11 cellular contexts compared by ENCODE assay signal in genomic region chr12:132610051-132610759, GRCh38. TPM values are rescaled to one million over a fixed set of nuclear protein-coding genes. Genes with fewer than 3 reads are reported as not detected.
A peak's percentile ranks its signal among the peaks of the same experiment; 100 is the strongest.
DNase-seq lines count a peak whose midpoint lies in the region; ATAC-seq and TF ChIP-seq lines count a peak whose summit lies in the region.
"Had no signal": no experiment of that assay in that cellular context is flagged by ENCODE, and none has a peak within 500 bp of the region (broad histone marks: within the 10 kb centered on the region; RNA-seq: fewer than 3 reads in every experiment).

Gene LRCOL1, minus strand, starts transcription at chr12:132610582. Its CDS starts 4,331 bp downstream, at chr12:132606251.

- peak within 1 kb of the TSS; percentile 4 for H3K27ac Mint-ChIP-seq in chondrocyte (ENCODE audit: unreplicated experiment)
- H3K27ac Mint-ChIP-seq in activated CD4-positive, alpha-beta memory T cell treated with anti-CD3 and anti-CD28 coated beads, Interleukin-2, amount 10 ng/mL, durations not matched to agents 7 days and 5 days: no peak within 1 kb of the TSS

- H3K27ac ChIP-seq in AG04450 (ENCODE audit: low read depth, low read length): no peak within 1 kb of the TSS
- no peak within 1 kb of the TSS for H3K27ac ChIP-seq in HEK293 (ENCODE audit: extremely low read depth, low read depth, low read length)
- H3K27ac ChIP-seq in mesendoderm (ENCODE audit: low read depth, low read length): no peak within 1 kb of the TSS

- peak within 1 kb of the TSS; percentile 6 for H3K23ac ChIP-seq in mesendoderm (ENCODE audit: low read length)

- no peaks in the 10 kb centered on the region for H3K79me2 ChIP-seq in mesendoderm (ENCODE audit: control insufficient read depth, insufficient read depth, low read length)

- no peak within 1 kb of the TSS for H3K56ac ChIP-seq in mesendoderm (ENCODE audit: low read length)

- H3K4ac ChIP-seq in mesendoderm (ENCODE audit: low read depth, low read length): no peak within 1 kb of the TSS

- no peaks in the 10 kb centered on the region for H3K36me3 Mint-ChIP-seq in chondrocyte (ENCODE audit: low read depth)
- H3K36me3 Mint-ChIP-seq in activated CD4-positive, alpha-beta memory T cell treated with anti-CD3 and anti-CD28 coated beads, Interleukin-2, amount 10 ng/mL, durations not matched to agents 7 days and 5 days (ENCODE audit: low read depth): no peaks in the 10 kb centered on the region

- H3K9me3 ChIP-seq in AG04450 (ENCODE audit: control insufficient read depth, insufficient read depth, low read length): peaks cover 13% of the 10 kb centered on the region
- H3K9me3 ChIP-seq in HEK293 (ENCODE audit: control insufficient read depth, insufficient read depth, low read depth, low read length): no peaks in the 10 kb centered on the region

- peaks cover 12% of the 10 kb centered on the region for H3K4me1 Mint-ChIP-seq in chondrocyte (ENCODE audit: low read depth)
- H3K4me1 Mint-ChIP-seq in activated CD4-positive, alpha-beta memory T cell treated with anti-CD3 and anti-CD28 coated beads, Interleukin-2, amount 10 ng/mL, durations not matched to agents 7 days and 5 days: no peaks in the 10 kb centered on the region

- H2BK120ac ChIP-seq in mesendoderm (ENCODE audit: low read depth, low read length): no peak within 1 kb of the TSS

- peak within 1 kb of the TSS; percentile 57 for H3K4me3 Mint-ChIP-seq in chondrocyte (ENCODE audit: unreplicated experiment)
- H3K4me3 Mint-ChIP-seq in activated CD4-positive, alpha-beta memory T cell treated with anti-CD3 and anti-CD28 coated beads, Interleukin-2, amount 10 ng/mL, durations not matched to agents 7 days and 5 days: no peak within 1 kb of the TSS

- peaks cover 41% of the 10 kb centered on the region for H3K27me3 Mint-ChIP-seq in chondrocyte (ENCODE audit: low read depth)
- H3K27me3 Mint-ChIP-seq in activated CD4-positive, alpha-beta memory T cell treated with anti-CD3 and anti-CD28 coated beads, Interleukin-2, amount 10 ng/mL, durations not matched to agents 7 days and 5 days: peaks cover 38% of the 10 kb centered on the region

- no peak within 1 kb of the TSS for H3K4me2 ChIP-seq in mesendoderm (ENCODE audit: low read length)

- H3K9me3 Mint-ChIP-seq in chondrocyte (ENCODE audit: low read depth): peaks cover 4% of the 10 kb centered on the region
- H3K9me3 Mint-ChIP-seq in activated CD4-positive, alpha-beta memory T cell treated with anti-CD3 and anti-CD28 coated beads, Interleukin-2, amount 10 ng/mL, durations not matched to agents 7 days and 5 days: no peaks in the 10 kb centered on the region

- no CpG with 5 or more reads among the region's 35 CpGs for WGBS in mesendoderm (ENCODE audit: extremely low coverage, insufficient coverage, low lambda C conversion rate)

- no peak for TF ChIP-seq CTCF in AG04450 (IDR thresholded peaks at IDR 0.05; ENCODE audit: low read depth, low read length)
- TF ChIP-seq CTCF in HEK293 (tag by site-specific recombination; IDR thresholded peaks at IDR 0.05): no peak
- no peak for TF ChIP-seq CTCF in chondrocyte (IDR thresholded peaks at IDR 0.05)

- no peak within 1 kb of the TSS for H3K18ac ChIP-seq in mesendoderm (ENCODE audit: low read length)

- H2BK15ac ChIP-seq in mesendoderm (replicated peaks; ENCODE audit: low read depth): no peak within 1 kb of the TSS

- CTCF ChIA-PET in AG04450 (lab: Charles Lee): interaction anchor here (1.5 to 2.8 kb wide), 3 partner anchors 10 to 195 kb away, joined by 5 to 19 read pairs (median 6); no protein-coding TSS in a partner anchor
- CTCF ChIA-PET in HEK293 (lab: Yijun Ruan, JAX): interaction anchor here (0.6 to 2.5 kb wide), 7 partner anchors 9 to 414 kb away, joined by 3 to 11 read pairs (median 4); no protein-coding TSS in a partner anchor
- CTCF ChIA-PET in activated CD4-positive, alpha-beta memory T cell treated with anti-CD3 and anti-CD28 coated beads, Interleukin-2, amount 10 ng/mL, durations not matched to agents 7 days and 5 days (lab: Charles Lee): no interaction called here

- H4K5ac ChIP-seq in mesendoderm (ENCODE audit: low read length): no peak within 1 kb of the TSS

- no peaks in the 10 kb centered on the region for H3K36me3 ChIP-seq in HEK293 (ENCODE audit: control insufficient read depth in 2 of 2, insufficient read depth in 1 of 2, low read length in 2 of 2)
- no peaks in the 10 kb centered on the region for H3K36me3 ChIP-seq in mesendoderm (ENCODE audit: control insufficient read depth, insufficient read depth, low read length)

- DNase-seq in AG04450 (ENCODE audit: low read depth, low spot score): peak; percentile 71
- DNase-seq in chondrocyte (ENCODE audit: low spot score): no peak
- no peak for DNase-seq in mesendoderm
- no peak for DNase-seq in activated CD4-positive, alpha-beta memory T cell treated with anti-CD3 and anti-CD28 coated beads, Interleukin-2, amount 10 ng/mL, durations not matched to agents 7 days and 5 days
- no peak for DNase-seq in DMS53 treated with DMSO at 0.1 percent for 48 hours (lab: John Stamatoyannopoulos, UW; ENCODE audit: unreplicated experiment)
- DNase-seq in 8988T: no peak
- DNase-seq: activated CD4-positive, alpha-beta T cell treated with anti-CD3 and anti-CD28 coated beads, Interleukin-2, amount 50 U/mL, for 4 hours; stimulated activated CD4-positive, alpha-beta T cell treated with anti-CD3 and anti-CD28 coated beads, Interleukin-4, amount 100 ng/mL, for 1 hour had no signal

- no peak within 1 kb of the TSS for H2BK5ac ChIP-seq in mesendoderm (ENCODE audit: low read length)

- H4K8ac ChIP-seq in mesendoderm (ENCODE audit: low read depth, low read length): no peak within 1 kb of the TSS

- H3K27me3 ChIP-seq in AG04450 (ENCODE audit: control insufficient read depth, insufficient read depth, low read length) (peaks cover 44% of the 10 kb centered on the region), mesendoderm (ENCODE audit: insufficient read depth, low read length, poor library complexity) (no peaks in the 10 kb centered on the region)

- POLR2A ChIA-PET in AG04450 (lab: Yijun Ruan, JAX): interaction anchor here (1.1 kb wide), 1 partner anchor 12 kb away, joined by 4 read pairs; no protein-coding TSS in a partner anchor
- POLR2A ChIA-PET in HEK293 (lab: Yijun Ruan, JAX): no interaction called here
- POLR2A ChIA-PET in activated CD4-positive, alpha-beta memory T cell treated with anti-CD3 and anti-CD28 coated beads, Interleukin-2, amount 10 ng/mL, durations not matched to agents 7 days and 5 days (lab: Charles Lee): no interaction called here

- H3K4me3 ChIP-seq in AG04450 (ENCODE audit: low read depth, low read length) (peak within 1 kb of the TSS; percentile 48), HEK293 (ENCODE audit: low read depth, low read length) (no peak within 1 kb of the TSS), mesendoderm (ENCODE audit: low read length) (no peak within 1 kb of the TSS)

- H2AK5ac ChIP-seq in mesendoderm (ENCODE audit: low read length): no peak within 1 kb of the TSS

- H3K79me1 ChIP-seq in mesendoderm (ENCODE audit: low read length): no peaks in the 10 kb centered on the region

- no peak for ATAC-seq in HG03378 (IDR thresholded peaks at IDR 0.05; ENCODE audit: unreplicated experiment)
- ATAC-seq: HCT116 had no signal

- H3K4me1 ChIP-seq in HEK293 (ENCODE audit: control insufficient read depth, insufficient read depth, low read length): no peaks in the 10 kb centered on the region
- H3K4me1 ChIP-seq in mesendoderm (ENCODE audit: control insufficient read depth, low read depth, low read length): no peaks in the 10 kb centered on the region

- no peak within 1 kb of the TSS for H3K9ac ChIP-seq in mesendoderm (ENCODE audit: low read length)

TF ChIP-seq in HEK293, 187 proteins besides CTCF, POLR2A, EP300 and RAD21:
- TF ChIP-seq ZNF202 (tag by site-specific recombination; IDR thresholded peaks at IDR 0.05; ENCODE audit: borderline replicate concordance) (no peak), EGR2 (tag by site-specific recombination; IDR thresholded peaks at IDR 0.05; ENCODE audit: low read depth) (0 out of 2 replicates have a peak, but pooled peaks have one; percentile 38)
TF ChIP-seq in HEK293: peak in this region for 1.

RNA-seq across cellular contexts. Expression of gene LRCOL1, which starts in this region (rescaled TPM):
- polyA plus RNA-seq in AG04450 (2011; rRNA removed): 0.11 and 0.35 TPM in 2 replicates
- polyA minus RNA-seq in AG04450 (2011; rRNA and poly(A)+ RNA removed): not detected in 2 replicates
- total RNA-seq in chondrocyte: not detected in 3 replicates
- not detected for polyA plus RNA-seq in mesendoderm (2013, experiment 1 of 2)
- polyA plus RNA-seq in mesendoderm (2013, experiment 2 of 2): not detected
- total RNA-seq in activated CD4-positive, alpha-beta memory T cell treated with anti-CD3 and anti-CD28 coated beads, Interleukin-2, amount 10 ng/mL, durations not matched to agents 7 days and 5 days: not detected

Comparison
In these comparisons a context has a peak if more than half of its experiments do, and no peak if none do; other contexts are left out.
1. Peak in DNase-seq and H3K4me3 ChIP-seq in AG04450; RNA of the gene not detected or under 1 TPM.